In genomic region chr11:40797981-40798380, GRCh38 we compare ENCODE assay signal across 23 cellular contexts.
DNase-seq lines count a peak whose midpoint lies in the region; ATAC-seq, FAIRE-seq and TF ChIP-seq lines count a peak whose summit lies in the region.
"Had no signal": no experiment of that assay in that cellular context is flagged by ENCODE, and none has a peak within 500 bp of the region (broad histone marks: within the 10 kb centered on the region; RNA-seq: fewer than 3 reads in every experiment).

No MANE protein-coding gene starts in this region.

- no peak overlapping the region for H3K9ac ChIP-seq in KMS-11

- H3K36me3 ChIP-seq in KMS-11 (ENCODE audit: insufficient read depth), result no peaks in the 10 kb centered on the region
- H3K36me3 ChIP-seq in RWPE2 (ENCODE audit: low read depth), result no peaks in the 10 kb centered on the region
- H3K36me3 ChIP-seq: cardiac muscle cell, thoracic aorta had no signal

- no peak for FAIRE-seq in urothelium cell line (lab: Jason Lieb, UNC)
- FAIRE-seq: endothelial cell of umbilical vein had no signal

- no peak for DNase-seq in RWPE2 (ENCODE audit: low spot score)
- DNase-seq in epithelial cell of proximal tubule (ENCODE audit: low read depth), result peak; percentile 4
- DNase-seq in urothelium cell line (ENCODE audit: low spot score), result peak; percentile 70
- no peak for DNase-seq in SKM-1 (lab: John Stamatoyannopoulos, UW; ENCODE audit: unreplicated experiment)
- no peak for DNase-seq in NCI-H146 (lab: John Stamatoyannopoulos, UW)
- DNase-seq: activated CD4-positive, alpha-beta memory T cell treated with anti-CD3 and anti-CD28 coated beads for 36 hours; activated effector memory CD4-positive, alpha-beta T cell treated with anti-CD3 and anti-CD28 coated beads, Interleukin-2, amount 50 U/mL, for 16 hours; AML-193; CD8-positive, alpha-beta memory T cell; immature natural killer cell; NCI-H1092; nephron progenitor cell; NK-92 treated with Interleukin-12 subunit alpha and Interleukin-12 subunit beta, amount 100 ng/mL, for 24 hours; stimulated activated naive CD4-positive, alpha-beta T cell; T-helper 9 cell had no signal

- no peaks in the 10 kb centered on the region for H3K79me2 ChIP-seq in KMS-11 (ENCODE audit: insufficient read depth, low read depth)

- H3K4me3 ChIP-seq in KMS-11 (IDR thresholded peaks at IDR 0.05; ENCODE audit: insufficient read depth, low read depth, low read length), result no peak overlapping the region
- no peak overlapping the region for H3K4me3 ChIP-seq in RWPE2 (ENCODE audit: severe bottlenecking)
- H3K4me3 ChIP-seq in epithelial cell of proximal tubule (ENCODE audit: low read depth, low read length), result no peak overlapping the region
- H3K4me3 ChIP-seq: cardiac muscle cell, smooth muscle cell, thoracic aorta had no signal

- H3K27ac ChIP-seq in KMS-11 (peak overlapping the region; percentile 55), RWPE2 (ENCODE audit: poor library complexity, severe bottlenecking) (no peak overlapping the region)
- H3K27ac ChIP-seq: cardiac muscle cell, thoracic aorta had no signal

- H3K4me1 ChIP-seq in KMS-11 (ENCODE audit: low read depth, poor library complexity, severe bottlenecking) (peaks cover 54% of the 10 kb centered on the region), RWPE2 (ENCODE audit: insufficient read depth, poor library complexity, severe bottlenecking) (no peaks in the 10 kb centered on the region)

- no peaks in the 10 kb centered on the region for H3K27me3 ChIP-seq in KMS-11 (ENCODE audit: insufficient read depth, low read depth)
- H3K27me3 ChIP-seq in RWPE2 (ENCODE audit: insufficient read depth, poor library complexity, severe bottlenecking), result no peaks in the 10 kb centered on the region
- H3K27me3 ChIP-seq: cardiac muscle cell had no signal

- no peak overlapping the region for H2AFZ ChIP-seq in KMS-11 (ENCODE audit: low read depth)

- peak overlapping the region; percentile 60 for H3K4me2 ChIP-seq in KMS-11
- H3K4me2 ChIP-seq: smooth muscle cell had no signal

- H3K9me3 ChIP-seq in RWPE2 (ENCODE audit: severe bottlenecking), result no peaks in the 10 kb centered on the region
- H3K9me3 ChIP-seq: thoracic aorta had no signal

- ATAC-seq in RWPE2 (ENCODE audit: low read depth), result peak; percentile 64; the same call in 1 of the 3 replicates
- ATAC-seq in HG03565 (IDR thresholded peaks at IDR 0.05; ENCODE audit: unreplicated experiment), result no peak
- ATAC-seq: Panc1, WTC11 had no signal

- TF ChIP-seq CTCF in KMS-11 (conservative IDR thresholded peaks at IDR 0.05; ENCODE audit: low read depth, low read length) (no peak), RWPE2 (IDR thresholded peaks at IDR 0.05; ENCODE audit: poor library complexity, severe bottlenecking) (no peak), epithelial cell of proximal tubule (conservative IDR thresholded peaks at IDR 0.05; ENCODE audit: low read depth, low read length) (no peak)

- no peaks in the 10 kb centered on the region for H4K20me1 ChIP-seq in KMS-11 (ENCODE audit: insufficient read depth)

Comparison
In these comparisons a context has a peak if more than half of its experiments do, and no peak if none do; other contexts are left out.
1. DNase-seq: peak in epithelial cell of proximal tubule (single experiment) and urothelium cell line (single experiment); none in RWPE2 (single experiment), SKM-1 (single experiment) and NCI-H146 (single experiment).